Comparison of ENCODE assay signal across 11 cellular contexts in genomic region chr20:31515775-31516107, GRCh38. TPM values are rescaled to one million over a fixed set of nuclear protein-coding genes. Genes with fewer than 3 reads are reported as not detected.
DNase-seq lines count a peak whose midpoint lies in the region; ATAC-seq and TF ChIP-seq lines count a peak whose summit lies in the region.
"Had no signal": no experiment of that assay in that cellular context is flagged by ENCODE, and none has a peak within 500 bp of the region (broad histone marks: within the 10 kb centered on the region; RNA-seq: fewer than 3 reads in every experiment).

No MANE protein-coding gene starts in this region.

- no peak for TF ChIP-seq POLR2A in esophagus squamous epithelium (IDR thresholded peaks at IDR 0.05)

- TF ChIP-seq CTCF in OCI-LY7 (conservative IDR thresholded peaks at IDR 0.05; ENCODE audit: low read length) (no peak), esophagus squamous epithelium (IDR thresholded peaks at IDR 0.05) (no peak)

- H3K4me1 ChIP-seq in OCI-LY7 (ENCODE audit: insufficient read depth, low read length, poor library complexity, severe bottlenecking) (peaks cover 16% of the 10 kb centered on the region), esophagus squamous epithelium (peaks cover 28 to 61% (median 33%) of the 10 kb centered on the region in 3 donors), skeletal muscle tissue (ENCODE audit: control insufficient read depth in 3 of 3, insufficient read depth in 3 of 3, low read length in 3 of 3) (peaks cover 38 to 44% (median 43%) of the 10 kb centered on the region in 3 donors)

- peaks cover 50% of the 10 kb centered on the region for H3K79me2 ChIP-seq in OCI-LY7 (ENCODE audit: insufficient read depth, low read depth, low read length)

- WGBS in esophagus squamous epithelium, 2 donors: 61 to 79% methylated on average over 3 of the region's 3 CpGs

- peak overlapping the region; percentile 89 for H3K4me3 ChIP-seq in OCI-LY7 (ENCODE audit: low read depth, low read length, poor library complexity, severe bottlenecking)
- H3K4me3 ChIP-seq in esophagus squamous epithelium: peak overlapping the region; percentile 86 to 96 (median 88)
- peak overlapping the region; percentile 91 to 100 (median 98) for H3K4me3 ChIP-seq in skeletal muscle tissue (ENCODE audit: low read length in 3 of 3)

- intact Hi-C loops in OCI-LY7 (cut with micrococcal nuclease; ENCODE audit: unreplicated experiment): no loop called here
- intact Hi-C loops in esophagus squamous epithelium (cut with DNase I): no loop called here

- BruUV-seq in OCI-LY7 (replicated peaks; lab: Mats Ljungman, UMichigan): no TSS peak

- ATAC-seq in GM18867 (IDR thresholded peaks at IDR 0.05; ENCODE audit: unreplicated experiment) (no peak), GM19395 (IDR thresholded peaks at IDR 0.05; ENCODE audit: unreplicated experiment) (no peak)
- ATAC-seq: activated T-cell treated with anti-CD3 and anti-CD28 coated beads, Interleukin-2, amount 50 U/mL, for 4 hours; stimulated activated effector memory CD8-positive, alpha-beta T cell treated with anti-CD3 and anti-CD28 coated beads, Interleukin-12 subunit alpha, Interleukin-12 subunit beta, amount 100 ng/mL, for 72 hours had no signal

- CTCF ChIA-PET in OCI-LY7 (lab: Charles Lee; ENCODE audit: unreplicated experiment): no interaction called here

- H3K36me3 ChIP-seq in OCI-LY7 (ENCODE audit: insufficient read depth, low read length) (peaks cover 27% of the 10 kb centered on the region; the same call in 1 of the 2 replicates), esophagus squamous epithelium (peaks cover 0 to 25% (median 0%) of the 10 kb centered on the region in 3 donors), skeletal muscle tissue (ENCODE audit: control insufficient read depth in 3 of 3, insufficient read depth in 3 of 3, low read length in 3 of 3) (peaks cover 8 to 15% (median 8%) of the 10 kb centered on the region in 3 donors)

- POLR2A ChIA-PET in OCI-LY7 (lab: Charles Lee): interaction anchor here (0.9 to 1.3 kb wide), 2 partner anchors 15 to 35 kb away, joined by 3 read pairs; no protein-coding TSS in a partner anchor

- H3K27me3 ChIP-seq in esophagus squamous epithelium: no peaks in the 10 kb centered on the region
- no peaks in the 10 kb centered on the region for H3K27me3 ChIP-seq in skeletal muscle tissue (ENCODE audit: control insufficient read depth in 3 of 3, insufficient read depth in 3 of 3, low read length in 3 of 3)

- peak overlapping the region; percentile 99 for H3K4me2 ChIP-seq in OCI-LY7 (ENCODE audit: low read length)

- H3K9me2 ChIP-seq in OCI-LY7 (ENCODE audit: insufficient read depth, low read length): no peaks in the 10 kb centered on the region

- H3K9ac ChIP-seq in skeletal muscle tissue (ENCODE audit: low read depth in 1 of 3, low read length in 3 of 3): peak overlapping the region; percentile 15 to 97 (median 92)

- H2AFZ ChIP-seq in OCI-LY7 (ENCODE audit: low read length): no peak overlapping the region

- DNase-seq in NCI-H82 (lab: John Stamatoyannopoulos, UW) (peak; percentile 36), NCI-H82 treated with DMSO at 0.1 percent for 48 hours (lab: John Stamatoyannopoulos, UW; ENCODE audit: unreplicated experiment) (no peak), OCI-LY7 (ENCODE audit: low spot score) (peak; percentile 6), esophagus squamous epithelium (lab: John Stamatoyannopoulos, UW) (no peak), NCI-H2227 (lab: John Stamatoyannopoulos, UW; ENCODE audit: unreplicated experiment) (no peak)
- DNase-seq: activated T-cell treated with anti-CD3 and anti-CD28 coated beads, Interleukin-2, amount 50 U/mL, for 4 hours; NCI-H1694 treated with DMSO at 0.1 percent for 48 hours had no signal

- H3K9me3 ChIP-seq in OCI-LY7 (ENCODE audit: low read length) (no peaks in the 10 kb centered on the region), esophagus squamous epithelium (no peaks in the 10 kb centered on the region), skeletal muscle tissue (ENCODE audit: control insufficient read depth in 3 of 3, low read length in 3 of 3) (no peaks in the 10 kb centered on the region)

- no peaks in the 10 kb centered on the region for H4K20me1 ChIP-seq in OCI-LY7 (ENCODE audit: insufficient read depth, low read length)

- no peak overlapping the region for H3K27ac ChIP-seq in OCI-LY7 (ENCODE audit: low read depth, low read length, poor library complexity, severe bottlenecking)
- H3K27ac ChIP-seq in esophagus squamous epithelium: peak overlapping the region; percentile 68 to 94 (median 91)
- H3K27ac ChIP-seq in skeletal muscle tissue (ENCODE audit: low read depth, low read length): no peak overlapping the region

RNA-seq across cellular contexts. Expression of gene HM13, which starts 1.5 kb away (rescaled TPM):
- total RNA-seq in OCI-LY7 (2014; rRNA removed; shearing (Covaris generic)): 43.6 and 51.3 TPM in 2 replicates
- 142 and 148 TPM in 2 replicates for total RNA-seq in OCI-LY7 (2022)
- total RNA-seq in esophagus squamous epithelium: 100 to 1,000 TPM in 2 of 4 donors, 10 to 100 TPM in 2; 76.3 to 162 (median 108) TPM
- 30.8 TPM for total RNA-seq in skeletal muscle tissue

RNA-seq across cellular contexts. Expression of gene REM1, which starts 40.7 kb away (rescaled TPM):
- total RNA-seq in OCI-LY7 (2014; rRNA removed; shearing (Covaris generic)): not detected in 2 replicates
- total RNA-seq in OCI-LY7 (2022) (not detected in 2 replicates), esophagus squamous epithelium (1 to 10 TPM in 2 of 4 donors, under 1 TPM in 1, not detected in 1; 0.18 to 4.0 (median 1.3) TPM), skeletal muscle tissue (4.7 TPM)
- total RNA-seq: activated T-cell treated with anti-CD3 and anti-CD28 coated beads, Interleukin-2, amount 50 U/mL, for 4 hours had no signal

RNA-seq across cellular contexts. Expression of gene DEFB124, which starts 40.8 kb away (rescaled TPM):
- not detected in 2 replicates for total RNA-seq in OCI-LY7 (2014; rRNA removed; shearing (Covaris generic))
- total RNA-seq in OCI-LY7 (2022) (not detected in 2 replicates), esophagus squamous epithelium (not detected), skeletal muscle tissue (not detected)
- total RNA-seq: activated T-cell treated with anti-CD3 and anti-CD28 coated beads, Interleukin-2, amount 50 U/mL, for 4 hours had no signal

Comparison
In these comparisons a context has a peak if more than half of its experiments do, and no peak if none do; other contexts are left out.
1. DNase-seq: peak in NCI-H82 (single experiment) and OCI-LY7 (single experiment); none in NCI-H82 treated with DMSO at 0.1 percent for 48 hours (single experiment), esophagus squamous epithelium (single experiment) and NCI-H2227 (single experiment).
2. H3K27ac ChIP-seq: peak in esophagus squamous epithelium (4 of 4); none in OCI-LY7 (single experiment) and skeletal muscle tissue (single experiment).
3. Peak in every context shown above with its lines, with median percentiles within 50 percentile points of each other: H3K4me3 ChIP-seq.